ENCODE assay signal across 1 cellular context in the genomic region with DNA sequence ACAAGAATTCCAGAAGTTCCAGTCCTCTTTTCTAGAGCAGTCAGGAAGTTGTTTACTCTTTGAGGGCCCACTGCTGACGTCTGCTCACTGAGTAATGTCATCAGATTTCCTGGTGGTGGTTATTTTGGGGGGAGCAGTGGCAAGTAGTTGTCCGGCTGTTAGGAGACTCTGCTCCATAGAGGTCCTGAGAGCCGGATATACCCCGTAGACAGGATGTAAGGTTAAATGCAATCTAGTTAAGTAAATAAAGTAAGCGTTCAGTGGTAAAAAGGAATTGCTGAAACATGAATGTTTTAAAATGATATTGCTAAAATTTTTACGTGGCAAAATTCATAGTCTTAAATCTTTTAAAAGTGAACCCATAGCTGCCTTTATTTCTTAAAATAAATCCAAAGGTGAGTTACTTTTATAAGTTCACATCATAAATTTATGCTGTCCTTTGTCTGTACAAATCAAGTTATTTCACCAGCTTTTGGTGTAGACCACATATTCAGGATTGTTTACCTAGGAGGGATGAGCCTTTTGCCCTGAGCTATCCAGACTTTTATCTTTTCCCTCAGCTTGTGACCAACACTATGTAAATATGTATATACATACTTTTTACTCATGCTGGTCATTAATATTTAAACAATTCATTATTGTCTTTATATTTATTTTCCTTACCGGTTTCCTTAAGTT.
TF ChIP-seq lines count a peak whose summit lies in the region.

No MANE protein-coding gene starts in this region.

TF ChIP-seq in HepG2, 621 proteins besides CTCF, POLR2A, EP300 and RAD21 (continued from another document):
- TF ChIP-seq, protein P1, sequence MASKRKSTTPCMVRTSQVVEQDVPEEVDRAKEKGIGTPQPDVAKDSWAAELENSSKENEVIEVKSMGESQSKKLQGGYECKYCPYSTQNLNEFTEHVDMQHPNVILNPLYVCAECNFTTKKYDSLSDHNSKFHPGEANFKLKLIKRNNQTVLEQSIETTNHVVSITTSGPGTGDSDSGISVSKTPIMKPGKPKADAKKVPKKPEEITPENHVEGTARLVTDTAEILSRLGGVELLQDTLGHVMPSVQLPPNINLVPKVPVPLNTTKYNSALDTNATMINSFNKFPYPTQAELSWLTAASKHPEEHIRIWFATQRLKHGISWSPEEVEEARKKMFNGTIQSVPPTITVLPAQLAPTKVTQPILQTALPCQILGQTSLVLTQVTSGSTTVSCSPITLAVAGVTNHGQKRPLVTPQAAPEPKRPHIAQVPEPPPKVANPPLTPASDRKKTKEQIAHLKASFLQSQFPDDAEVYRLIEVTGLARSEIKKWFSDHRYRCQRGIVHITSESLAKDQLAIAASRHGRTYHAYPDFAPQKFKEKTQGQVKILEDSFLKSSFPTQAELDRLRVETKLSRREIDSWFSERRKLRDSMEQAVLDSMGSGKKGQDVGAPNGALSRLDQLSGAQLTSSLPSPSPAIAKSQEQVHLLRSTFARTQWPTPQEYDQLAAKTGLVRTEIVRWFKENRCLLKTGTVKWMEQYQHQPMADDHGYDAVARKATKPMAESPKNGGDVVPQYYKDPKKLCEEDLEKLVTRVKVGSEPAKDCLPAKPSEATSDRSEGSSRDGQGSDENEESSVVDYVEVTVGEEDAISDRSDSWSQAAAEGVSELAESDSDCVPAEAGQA (IDR thresholded peaks at IDR 0.05; ENCODE audit: low read depth) = peak; percentile 73; the same call in 1 of the 2 replicates
- TF ChIP-seq, protein P1 (CRISPR knock-in tag; IDR thresholded peaks at IDR 0.05; ENCODE audit: borderline replicate concordance) = no peak; the same call in 1 of the 2 replicates
- TF ChIP-seq ZNF746 (CRISPR knock-in tag; IDR thresholded peaks at IDR 0.05) (no peak), REPIN1 (CRISPR knock-in tag; IDR thresholded peaks at IDR 0.05; ENCODE audit: borderline replicate concordance, low read depth) (no peak), PITX1 (CRISPR knock-in tag; IDR thresholded peaks at IDR 0.05) (0 out of 2 replicates have a peak, but pooled peaks have one; percentile 31), ZNF766 (CRISPR knock-in tag; IDR thresholded peaks at IDR 0.05; ENCODE audit: borderline replicate concordance) (no peak), YEATS4 (CRISPR knock-in tag; IDR thresholded peaks at IDR 0.05; ENCODE audit: borderline replicate concordance) (peak; percentile 40; the same call in 1 of the 2 replicates), TEAD3 (CRISPR knock-in tag; optimal IDR thresholded peaks at IDR 0.05; ENCODE audit: borderline replicate concordance) (peak; percentile 13), TBX3 (IDR thresholded peaks at IDR 0.05; ENCODE audit: borderline replicate concordance) (no peak), ZNF572 (CRISPR knock-in tag; IDR thresholded peaks at IDR 0.05) (no peak), ZNF782 (CRISPR knock-in tag; IDR thresholded peaks at IDR 0.05; ENCODE audit: borderline replicate concordance) (no peak), ZNF10 (CRISPR knock-in tag; IDR thresholded peaks at IDR 0.05; ENCODE audit: borderline replicate concordance, low read depth) (no peak), ZNF264 (CRISPR knock-in tag; IDR thresholded peaks at IDR 0.05) (0 out of 2 replicates have a peak, but pooled peaks have one; percentile 19), RFX1 (IDR thresholded peaks at IDR 0.05) (no peak), HDAC6 (IDR thresholded peaks at IDR 0.05; ENCODE audit: low read depth, low read length) (no peak), ZNF652 (CRISPR knock-in tag; IDR thresholded peaks at IDR 0.05; ENCODE audit: borderline replicate concordance, low read depth) (no peak; the same call in 1 of the 2 replicates), ZSCAN9 (CRISPR knock-in tag; IDR thresholded peaks at IDR 0.05; ENCODE audit: borderline replicate concordance) (no peak), RAD51 (IDR thresholded peaks at IDR 0.05; ENCODE audit: borderline replicate concordance) (no peak), ARNT2 (CRISPR knock-in tag; IDR thresholded peaks at IDR 0.05; ENCODE audit: low read depth) (no peak), SIX1 (CRISPR knock-in tag; IDR thresholded peaks at IDR 0.05; ENCODE audit: borderline replicate concordance) (peak; percentile 55; the same call in 1 of the 2 replicates), ZNF7 (CRISPR knock-in tag; IDR thresholded peaks at IDR 0.05) (peak; percentile 98), PHF20 (CRISPR knock-in tag; IDR thresholded peaks at IDR 0.05) (no peak)
- TF ChIP-seq, protein P2, sequence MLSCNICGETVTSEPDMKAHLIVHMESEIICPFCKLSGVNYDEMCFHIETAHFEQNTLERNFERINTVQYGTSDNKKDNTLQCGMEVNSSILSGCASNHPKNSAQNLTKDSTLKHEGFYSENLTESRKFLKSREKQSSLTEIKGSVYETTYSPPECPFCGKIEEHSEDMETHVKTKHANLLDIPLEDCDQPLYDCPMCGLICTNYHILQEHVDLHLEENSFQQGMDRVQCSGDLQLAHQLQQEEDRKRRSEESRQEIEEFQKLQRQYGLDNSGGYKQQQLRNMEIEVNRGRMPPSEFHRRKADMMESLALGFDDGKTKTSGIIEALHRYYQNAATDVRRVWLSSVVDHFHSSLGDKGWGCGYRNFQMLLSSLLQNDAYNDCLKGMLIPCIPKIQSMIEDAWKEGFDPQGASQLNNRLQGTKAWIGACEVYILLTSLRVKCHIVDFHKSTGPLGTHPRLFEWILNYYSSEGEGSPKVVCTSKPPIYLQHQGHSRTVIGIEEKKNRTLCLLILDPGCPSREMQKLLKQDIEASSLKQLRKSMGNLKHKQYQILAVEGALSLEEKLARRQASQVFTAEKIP (CRISPR knock-in tag; IDR thresholded peaks at IDR 0.05; ENCODE audit: borderline replicate concordance) = no peak
- TF ChIP-seq, protein P3, sequence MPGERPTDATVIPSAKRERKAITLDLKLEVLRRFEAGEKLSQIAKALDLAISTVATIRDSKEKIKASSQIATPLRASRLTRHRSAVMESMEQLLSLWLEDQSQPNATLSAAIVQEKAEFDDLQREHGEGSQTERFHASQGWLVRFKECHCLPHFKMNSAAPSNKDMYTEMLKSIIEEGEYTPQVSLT (CRISPR knock-in tag; IDR thresholded peaks at IDR 0.05; ENCODE audit: borderline replicate concordance, low read depth) = no peak
- TF ChIP-seq, protein P4, sequence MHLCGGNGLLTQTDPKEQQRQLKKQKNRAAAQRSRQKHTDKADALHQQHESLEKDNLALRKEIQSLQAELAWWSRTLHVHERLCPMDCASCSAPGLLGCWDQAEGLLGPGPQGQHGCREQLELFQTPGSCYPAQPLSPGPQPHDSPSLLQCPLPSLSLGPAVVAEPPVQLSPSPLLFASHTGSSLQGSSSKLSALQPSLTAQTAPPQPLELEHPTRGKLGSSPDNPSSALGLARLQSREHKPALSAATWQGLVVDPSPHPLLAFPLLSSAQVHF (CRISPR knock-in tag; IDR thresholded peaks at IDR 0.05) = no peak
- TF ChIP-seq, protein P5, sequence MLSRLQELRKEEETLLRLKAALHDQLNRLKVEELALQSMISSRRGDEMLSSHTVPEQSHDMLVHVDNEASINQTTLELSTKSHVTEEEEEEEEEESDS (CRISPR knock-in tag; IDR thresholded peaks at IDR 0.05; ENCODE audit: borderline replicate concordance) = 0 out of 2 replicates have a peak, but pooled peaks have one; percentile 38
- TF ChIP-seq, protein P6, sequence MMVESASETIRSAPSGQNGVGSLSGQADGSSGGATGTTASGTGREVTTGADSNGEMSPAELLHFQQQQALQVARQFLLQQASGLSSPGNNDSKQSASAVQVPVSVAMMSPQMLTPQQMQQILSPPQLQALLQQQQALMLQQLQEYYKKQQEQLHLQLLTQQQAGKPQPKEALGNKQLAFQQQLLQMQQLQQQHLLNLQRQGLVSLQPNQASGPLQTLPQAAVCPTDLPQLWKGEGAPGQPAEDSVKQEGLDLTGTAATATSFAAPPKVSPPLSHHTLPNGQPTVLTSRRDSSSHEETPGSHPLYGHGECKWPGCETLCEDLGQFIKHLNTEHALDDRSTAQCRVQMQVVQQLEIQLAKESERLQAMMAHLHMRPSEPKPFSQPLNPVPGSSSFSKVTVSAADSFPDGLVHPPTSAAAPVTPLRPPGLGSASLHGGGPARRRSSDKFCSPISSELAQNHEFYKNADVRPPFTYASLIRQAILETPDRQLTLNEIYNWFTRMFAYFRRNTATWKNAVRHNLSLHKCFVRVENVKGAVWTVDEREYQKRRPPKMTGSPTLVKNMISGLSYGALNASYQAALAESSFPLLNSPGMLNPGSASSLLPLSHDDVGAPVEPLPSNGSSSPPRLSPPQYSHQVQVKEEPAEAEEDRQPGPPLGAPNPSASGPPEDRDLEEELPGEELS (CRISPR knock-in tag; IDR thresholded peaks at IDR 0.05) = peak; percentile 90
- TF ChIP-seq, protein P7, sequence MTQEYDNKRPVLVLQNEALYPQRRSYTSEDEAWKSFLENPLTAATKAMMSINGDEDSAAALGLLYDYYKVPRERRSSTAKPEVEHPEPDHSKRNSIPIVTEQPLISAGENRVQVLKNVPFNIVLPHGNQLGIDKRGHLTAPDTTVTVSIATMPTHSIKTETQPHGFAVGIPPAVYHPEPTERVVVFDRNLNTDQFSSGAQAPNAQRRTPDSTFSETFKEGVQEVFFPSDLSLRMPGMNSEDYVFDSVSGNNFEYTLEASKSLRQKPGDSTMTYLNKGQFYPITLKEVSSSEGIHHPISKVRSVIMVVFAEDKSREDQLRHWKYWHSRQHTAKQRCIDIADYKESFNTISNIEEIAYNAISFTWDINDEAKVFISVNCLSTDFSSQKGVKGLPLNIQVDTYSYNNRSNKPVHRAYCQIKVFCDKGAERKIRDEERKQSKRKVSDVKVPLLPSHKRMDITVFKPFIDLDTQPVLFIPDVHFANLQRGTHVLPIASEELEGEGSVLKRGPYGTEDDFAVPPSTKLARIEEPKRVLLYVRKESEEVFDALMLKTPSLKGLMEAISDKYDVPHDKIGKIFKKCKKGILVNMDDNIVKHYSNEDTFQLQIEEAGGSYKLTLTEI (CRISPR knock-in tag; conservative IDR thresholded peaks at IDR 0.05) = no peak
- TF ChIP-seq, protein P8, sequence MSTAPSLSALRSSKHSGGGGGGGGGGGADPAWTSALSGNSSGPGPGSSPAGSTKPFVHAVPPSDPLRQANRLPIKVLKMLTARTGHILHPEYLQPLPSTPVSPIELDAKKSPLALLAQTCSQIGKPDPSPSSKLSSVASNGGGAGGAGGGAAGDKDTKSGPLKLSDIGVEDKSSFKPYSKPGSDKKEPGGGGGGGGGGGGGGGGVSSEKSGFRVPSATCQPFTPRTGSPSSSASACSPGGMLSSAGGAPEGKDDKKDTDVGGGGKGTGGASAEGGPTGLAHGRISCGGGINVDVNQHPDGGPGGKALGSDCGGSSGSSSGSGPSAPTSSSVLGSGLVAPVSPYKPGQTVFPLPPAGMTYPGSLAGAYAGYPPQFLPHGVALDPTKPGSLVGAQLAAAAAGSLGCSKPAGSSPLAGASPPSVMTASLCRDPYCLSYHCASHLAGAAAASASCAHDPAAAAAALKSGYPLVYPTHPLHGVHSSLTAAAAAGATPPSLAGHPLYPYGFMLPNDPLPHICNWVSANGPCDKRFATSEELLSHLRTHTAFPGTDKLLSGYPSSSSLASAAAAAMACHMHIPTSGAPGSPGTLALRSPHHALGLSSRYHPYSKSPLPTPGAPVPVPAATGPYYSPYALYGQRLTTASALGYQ (CRISPR knock-in tag; IDR thresholded peaks at IDR 0.05) = peak; percentile 47; the same call in 1 of the 2 replicates
- TF ChIP-seq, protein P9, sequence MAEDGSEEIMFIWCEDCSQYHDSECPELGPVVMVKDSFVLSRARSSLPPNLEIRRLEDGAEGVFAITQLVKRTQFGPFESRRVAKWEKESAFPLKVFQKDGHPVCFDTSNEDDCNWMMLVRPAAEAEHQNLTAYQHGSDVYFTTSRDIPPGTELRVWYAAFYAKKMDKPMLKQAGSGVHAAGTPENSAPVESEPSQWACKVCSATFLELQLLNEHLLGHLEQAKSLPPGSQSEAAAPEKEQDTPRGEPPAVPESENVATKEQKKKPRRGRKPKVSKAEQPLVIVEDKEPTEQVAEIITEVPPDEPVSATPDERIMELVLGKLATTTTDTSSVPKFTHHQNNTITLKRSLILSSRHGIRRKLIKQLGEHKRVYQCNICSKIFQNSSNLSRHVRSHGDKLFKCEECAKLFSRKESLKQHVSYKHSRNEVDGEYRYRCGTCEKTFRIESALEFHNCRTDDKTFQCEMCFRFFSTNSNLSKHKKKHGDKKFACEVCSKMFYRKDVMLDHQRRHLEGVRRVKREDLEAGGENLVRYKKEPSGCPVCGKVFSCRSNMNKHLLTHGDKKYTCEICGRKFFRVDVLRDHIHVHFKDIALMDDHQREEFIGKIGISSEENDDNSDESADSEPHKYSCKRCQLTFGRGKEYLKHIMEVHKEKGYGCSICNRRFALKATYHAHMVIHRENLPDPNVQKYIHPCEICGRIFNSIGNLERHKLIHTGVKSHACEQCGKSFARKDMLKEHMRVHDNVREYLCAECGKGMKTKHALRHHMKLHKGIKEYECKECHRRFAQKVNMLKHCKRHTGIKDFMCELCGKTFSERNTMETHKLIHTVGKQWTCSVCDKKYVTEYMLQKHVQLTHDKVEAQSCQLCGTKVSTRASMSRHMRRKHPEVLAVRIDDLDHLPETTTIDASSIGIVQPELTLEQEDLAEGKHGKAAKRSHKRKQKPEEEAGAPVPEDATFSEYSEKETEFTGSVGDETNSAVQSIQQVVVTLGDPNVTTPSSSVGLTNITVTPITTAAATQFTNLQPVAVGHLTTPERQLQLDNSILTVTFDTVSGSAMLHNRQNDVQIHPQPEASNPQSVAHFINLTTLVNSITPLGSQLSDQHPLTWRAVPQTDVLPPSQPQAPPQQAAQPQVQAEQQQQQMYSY (CRISPR knock-in tag; IDR thresholded peaks at IDR 0.05) = peak; percentile 55
